28 cellular contexts compared by ENCODE assay signal in genomic region chr5:109652096-109652495, GRCh38.
"Had no signal": no experiment of that assay in that cellular context is flagged by ENCODE, and none has a peak within 500 bp of the region (broad histone marks: within the 10 kb centered on the region; RNA-seq: fewer than 3 reads in every experiment).

No MANE protein-coding gene starts in this region.

- H3K36me3 ChIP-seq: brain microvascular endothelial cell, cardiac muscle cell, Peyer's patch, SJCRH30 had no signal

- H3K4me3 ChIP-seq: cardiac muscle cell, Peyer's patch, SJCRH30 had no signal

- H3K4me3 Mint-ChIP-seq: activated CD4-positive, alpha-beta memory T cell treated with anti-CD3 and anti-CD28 coated beads, Interleukin-2, amount 10 ng/mL, durations not matched to agents 7 days and 5 days; activated naive CD4-positive, alpha-beta T cell treated with anti-CD3 and anti-CD28 coated beads for 36 hours; activated naive CD8-positive, alpha-beta T cell; activated T-helper 17 cell treated with anti-CD3 and anti-CD28 coated beads, Interleukin-2, amount 50 U/mL, for 72 hours had no signal

- H3K27me3 Mint-ChIP-seq: activated T-helper 17 cell treated with anti-CD3 and anti-CD28 coated beads, Interleukin-2, amount 50 U/mL, for 72 hours had no signal

- H3K36me3 Mint-ChIP-seq: activated naive CD8-positive, alpha-beta T cell had no signal

- ATAC-seq: activated T-helper 17 cell treated with anti-CD3 and anti-CD28 coated beads, Interleukin-2, amount 50 U/mL, for 72 hours had no signal

- H3K4me2 ChIP-seq: SK-N-SH had no signal

- H3K27me3 ChIP-seq: brain microvascular endothelial cell, cardiac muscle cell, Peyer's patch, SJCRH30 had no signal

- H3K9me3 ChIP-seq: Peyer's patch, SJCRH30, SK-N-SH had no signal

- H3K9me3 Mint-ChIP-seq: activated CD4-positive, alpha-beta memory T cell treated with anti-CD3 and anti-CD28 coated beads, Interleukin-2, amount 10 ng/mL, durations not matched to agents 7 days and 5 days; activated naive CD4-positive, alpha-beta T cell treated with anti-CD3 and anti-CD28 coated beads for 36 hours; activated T-helper 17 cell treated with anti-CD3 and anti-CD28 coated beads, Interleukin-2, amount 50 U/mL, for 72 hours had no signal

- DNase-seq: activated CD4-positive, alpha-beta memory T cell treated with anti-CD3 and anti-CD28 coated beads, Interleukin-2, amount 10 ng/mL, durations not matched to agents 7 days and 5 days; activated CD4-positive, alpha-beta T cell treated with anti-CD3 and anti-CD28 coated beads, Interleukin-2, amount 50 U/mL, for 1 hour; activated CD4-positive, CD25-positive, alpha-beta regulatory T cell; activated gamma-delta T cell; activated naive CD4-positive, alpha-beta T cell treated with anti-CD3 and anti-CD28 coated beads for 36 hours; activated T-cell treated with anti-CD3 and anti-CD28 coated beads for 4 hours; activated T-cell treated with anti-CD3 and anti-CD28 coated beads, Interleukin-2, amount 50 U/mL, for 48 hours; aorta; brain microvascular endothelial cell; Karpas-422; MM.1S; NCI-H1105; NCI-H1436; NCI-H1694 treated with DMSO at 0.1 percent for 48 hours; NCI-H2029 treated with DMSO at 0.1 percent for 48 hours; NCI-H345; NCI-H510A; NCI-H526 treated with DMSO at 0.1 percent for 48 hours; NK-92 treated with Interleukin-12 subunit alpha and Interleukin-12 subunit beta, amount 100 ng/mL, for 24 hours; Peyer's patch; Right ventricle myocardium superior; SJCRH30; SK-N-SH; T-helper 1 cell had no signal

- H3K27ac ChIP-seq: brain microvascular endothelial cell, cardiac muscle cell, Peyer's patch, RWPE1, SJCRH30 had no signal

- H3K9ac ChIP-seq: SK-N-SH had no signal

- H3K27ac Mint-ChIP-seq: activated CD4-positive, alpha-beta memory T cell treated with anti-CD3 and anti-CD28 coated beads, Interleukin-2, amount 10 ng/mL, durations not matched to agents 7 days and 5 days; activated naive CD4-positive, alpha-beta T cell treated with anti-CD3 and anti-CD28 coated beads for 36 hours; activated naive CD8-positive, alpha-beta T cell; activated T-helper 17 cell treated with anti-CD3 and anti-CD28 coated beads, Interleukin-2, amount 50 U/mL, for 72 hours had no signal
